ENCODE assay signal across 8 cellular contexts in the genomic region with DNA sequence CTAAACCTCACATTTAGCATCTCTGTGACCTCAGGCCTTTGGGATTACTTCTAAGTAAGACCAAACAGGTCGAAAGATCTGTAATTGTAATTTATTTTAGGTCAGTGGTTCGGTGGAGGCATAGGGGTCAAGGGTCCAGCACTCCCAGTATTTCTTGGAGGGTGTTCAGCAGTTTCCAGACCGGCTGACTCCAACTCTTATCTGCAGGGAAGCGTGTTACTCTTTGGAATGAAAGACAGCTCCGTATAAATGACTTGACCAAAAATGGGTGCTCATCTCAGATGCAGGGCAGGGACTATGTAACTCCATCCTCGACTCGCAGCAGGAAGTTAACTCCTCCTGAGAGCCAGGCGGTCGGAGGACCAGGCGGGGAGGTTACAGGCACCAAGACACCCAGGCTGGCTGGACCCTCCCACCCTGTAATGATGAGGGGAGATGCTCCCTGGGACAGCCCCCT. TPM values are rescaled to one million over a fixed set of nuclear protein-coding genes. Genes with fewer than 3 reads are reported as not detected.
DNase-seq lines count a peak whose midpoint lies in the region; ATAC-seq and TF ChIP-seq lines count a peak whose summit lies in the region.

No MANE protein-coding gene starts in this region.

- TF ChIP-seq CTCF in lower leg skin (IDR thresholded peaks at IDR 0.05) (no peak), type B pancreatic cell (conservative IDR thresholded peaks at IDR 0.05) (no peak)

- no peaks in the 10 kb centered on the region for H3K36me3 Mint-ChIP-seq in activated naive CD4-positive, alpha-beta T cell treated with anti-CD3 and anti-CD28 coated beads, Interleukin-2, amount 50 U/mL, for 24 hours
- H3K36me3 Mint-ChIP-seq in type B pancreatic cell = no peaks in the 10 kb centered on the region

- WGBS in lower leg skin, 2 donors = 3 to 4% methylated on average over 9 to 10 of the region's 10 CpGs

- TF ChIP-seq POLR2A in lower leg skin (IDR thresholded peaks at IDR 0.05) = no peak

- peaks cover 37% of the 10 kb centered on the region for H3K4me1 Mint-ChIP-seq in activated naive CD4-positive, alpha-beta T cell treated with anti-CD3 and anti-CD28 coated beads, Interleukin-2, amount 50 U/mL, for 24 hours
- H3K4me1 Mint-ChIP-seq in type B pancreatic cell (ENCODE audit: unreplicated experiment) = peaks cover 14% of the 10 kb centered on the region

- H3K27me3 Mint-ChIP-seq in activated naive CD4-positive, alpha-beta T cell treated with anti-CD3 and anti-CD28 coated beads, Interleukin-2, amount 50 U/mL, for 24 hours = no peaks in the 10 kb centered on the region
- peaks cover 6% of the 10 kb centered on the region for H3K27me3 Mint-ChIP-seq in type B pancreatic cell

- H3K4me3 ChIP-seq in lower leg skin (ENCODE audit: low read depth, poor library complexity, severe bottlenecking) = peak overlapping the region; percentile 75

- intact Hi-C loops in lower leg skin (cut with DNase I; ENCODE audit: low total_unique reads) = loop anchor here (5.0 kb wide), 1 partner anchor 861 kb away; no protein-coding TSS in a partner anchor

- peak overlapping the region; percentile 98 for H3K4me3 Mint-ChIP-seq in activated naive CD4-positive, alpha-beta T cell treated with anti-CD3 and anti-CD28 coated beads, Interleukin-2, amount 50 U/mL, for 24 hours
- H3K4me3 Mint-ChIP-seq in type B pancreatic cell = peak overlapping the region; percentile 97

- H3K27ac ChIP-seq in angular gyrus (ENCODE audit: low read depth, low read length) = peak overlapping the region; percentile 1

- ATAC-seq in HG03045 (IDR thresholded peaks at IDR 0.05; ENCODE audit: unreplicated experiment) = no peak

- no peaks in the 10 kb centered on the region for H3K9me3 Mint-ChIP-seq in activated naive CD4-positive, alpha-beta T cell treated with anti-CD3 and anti-CD28 coated beads, Interleukin-2, amount 50 U/mL, for 24 hours
- H3K9me3 Mint-ChIP-seq in type B pancreatic cell = no peaks in the 10 kb centered on the region

- no peak for DNase-seq in activated naive CD4-positive, alpha-beta T cell treated with Interleukin-2 at 50 U/mL for 16 hours
- DNase-seq in lower leg skin (ENCODE audit: low spot score in 2 of 2) = no peak
- no peak for DNase-seq in type B pancreatic cell (ENCODE audit: extremely low spot score, unreplicated experiment)
- DNase-seq in DMS114 treated with DMSO at 0.1 percent for 48 hours (lab: John Stamatoyannopoulos, UW; ENCODE audit: unreplicated experiment) = no peak
- DNase-seq in NCI-H774 (lab: John Stamatoyannopoulos, UW) = no peak

- H3K27ac Mint-ChIP-seq in activated naive CD4-positive, alpha-beta T cell treated with anti-CD3 and anti-CD28 coated beads, Interleukin-2, amount 50 U/mL, for 24 hours = peak overlapping the region; percentile 91
- H3K27ac Mint-ChIP-seq in type B pancreatic cell = peak overlapping the region; percentile 88

RNA-seq across cellular contexts. Expression of a gene that starts 0.6 kb away (rescaled TPM):
- total RNA-seq in lower leg skin (10 to 100 TPM; 27.0 to 48.1 (median 32.5) TPM), type B pancreatic cell (ENCODE audit: low replicate concordance) (30.5 and 41.3 TPM in 2 replicates)
